In the genomic region with DNA sequence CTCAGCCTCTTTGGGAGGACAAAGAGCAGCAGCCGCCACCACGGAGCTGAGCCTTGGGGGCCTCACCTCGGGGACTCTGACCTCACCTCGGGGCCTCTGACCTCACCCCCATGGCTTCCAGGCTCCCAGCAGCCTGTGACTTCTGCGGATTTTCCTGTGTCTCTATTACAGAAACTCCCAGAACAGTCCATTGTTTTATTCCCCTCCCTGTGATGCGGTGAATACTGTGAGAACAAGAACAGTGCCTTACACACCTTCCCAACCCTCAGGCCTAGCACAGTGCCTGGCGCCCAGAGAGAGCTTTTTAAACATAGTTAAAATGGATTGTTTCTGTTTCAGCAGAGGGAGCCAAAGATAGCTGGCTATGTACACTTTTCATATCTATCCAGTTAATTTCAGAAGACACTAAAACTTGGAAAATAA, we compare ENCODE assay signal across 9 cellular contexts.
DNase-seq lines count a peak whose midpoint lies in the region; FAIRE-seq and TF ChIP-seq lines count a peak whose summit lies in the region.
"Had no signal": no experiment of that assay in that cellular context is flagged by ENCODE, and none has a peak within 500 bp of the region (broad histone marks: within the 10 kb centered on the region; RNA-seq: fewer than 3 reads in every experiment).

No MANE protein-coding gene starts in this region.

- DNase-seq in neuronal stem cell (ENCODE audit: low spot score) = no peak
- no peak for DNase-seq in cerebellum (ENCODE audit: low spot score)
- no peak for DNase-seq in C1 segment of cervical spinal cord (lab: John Stamatoyannopoulos, UW)
- DNase-seq in NCI-H2196 (lab: John Stamatoyannopoulos, UW; ENCODE audit: unreplicated experiment) = no peak
- no peak for DNase-seq in kidney

- peak overlapping the region; percentile 66 for H2AFZ ChIP-seq in neuronal stem cell (ENCODE audit: low read length)

- peak overlapping the region; percentile 16 for H3K18ac ChIP-seq in neuronal stem cell (ENCODE audit: low read length)

- H2BK12ac ChIP-seq in neuronal stem cell (ENCODE audit: low read length) = no peak overlapping the region

- WGBS in neuronal stem cell (ENCODE audit: extremely low coverage in 2 of 2, insufficient read length in 2 of 2, insufficient replicate concordance in 1 of 2), 2 donors = no CpG with 5 or more reads among the region's 7 CpGs

- H2AK5ac ChIP-seq in neuronal stem cell (ENCODE audit: low read depth, low read length) = no peak overlapping the region

- H3K23ac ChIP-seq in neuronal stem cell (ENCODE audit: low read depth, low read length, poor library complexity) = no peak overlapping the region

- H3K4me3 ChIP-seq in BLaER1 = no peak overlapping the region
- H3K4me3 ChIP-seq in HUES48 (ENCODE audit: low read depth, low read length) = no peak overlapping the region
- H3K4me3 ChIP-seq in neuronal stem cell (ENCODE audit: low read length in 2 of 2) = no peak overlapping the region
- no peak overlapping the region for H3K4me3 ChIP-seq in kidney (ENCODE audit: low read length in 2 of 2)
- H3K4me3 ChIP-seq: thoracic aorta had no signal

- H3K79me1 ChIP-seq in neuronal stem cell (ENCODE audit: low read depth, low read length) = no peaks in the 10 kb centered on the region

- H2BK5ac ChIP-seq in neuronal stem cell (ENCODE audit: low read length) = no peak overlapping the region

- H3K9me3 ChIP-seq in BLaER1 (no peaks in the 10 kb centered on the region), HUES48 (ENCODE audit: control insufficient read depth, insufficient read depth, low read length) (no peaks in the 10 kb centered on the region), neuronal stem cell (replicated peaks in 1 of 2; ENCODE audit: control insufficient read depth in 2 of 2, insufficient read depth in 1 of 2, low read depth in 1 of 2, low read length in 2 of 2) (peaks cover 0 to 2% of the 10 kb centered on the region in 2 donors), kidney (ENCODE audit: control insufficient read depth in 1 of 2, low read length in 2 of 2) (no peaks in the 10 kb centered on the region)
- H3K9me3 ChIP-seq: thoracic aorta had no signal

- H2BK120ac ChIP-seq in neuronal stem cell (ENCODE audit: low read depth, low read length) = no peak overlapping the region

- FAIRE-seq in kidney (lab: Jason Lieb, UNC) = no peak

- H3K14ac ChIP-seq in neuronal stem cell (ENCODE audit: low read length) = no peak overlapping the region

- peaks cover 70% of the 10 kb centered on the region for H3K4me1 ChIP-seq in BLaER1
- H3K4me1 ChIP-seq in HUES48 (ENCODE audit: control insufficient read depth, insufficient read depth, low read length) = peaks cover 17% of the 10 kb centered on the region
- H3K4me1 ChIP-seq in neuronal stem cell (ENCODE audit: control insufficient read depth in 2 of 2, insufficient read depth in 1 of 2, low read depth in 1 of 2, low read length in 2 of 2) = peaks cover 2 to 19% of the 10 kb centered on the region in 2 donors
- H3K4me1 ChIP-seq in kidney (ENCODE audit: control insufficient read depth in 1 of 2, insufficient read depth in 1 of 2, low read depth in 1 of 2, low read length in 2 of 2) = peaks cover 0 to 7% of the 10 kb centered on the region in 2 donors

- H4K8ac ChIP-seq in neuronal stem cell (ENCODE audit: low read depth, low read length) = no peak overlapping the region

- H4K20me1 ChIP-seq in BLaER1 = peaks cover 98% of the 10 kb centered on the region

- peak overlapping the region; percentile 2 for H3K4me3 Mint-ChIP-seq in dendritic cell treated with granulocyte-macrophage colony-stimulating factor and Interleukin-4, amounts not matched to agents 40 ng/mL and 50 ng/mL, for 4 days

- peak overlapping the region; percentile 93 for H3K27ac Mint-ChIP-seq in dendritic cell treated with granulocyte-macrophage colony-stimulating factor and Interleukin-4, amounts not matched to agents 40 ng/mL and 50 ng/mL, for 4 days

- H3K27ac ChIP-seq in BLaER1 (peak overlapping the region; percentile 63), HUES48 (ENCODE audit: low read depth, low read length) (peak overlapping the region; percentile 31), neuronal stem cell (replicated peaks; ENCODE audit: low read length) (peak overlapping the region; percentile 64), kidney (ENCODE audit: low read depth in 2 of 2, low read length in 2 of 2) (peak overlapping the region in 1 of 2 donors; percentile 71)

- H3K4me2 ChIP-seq in BLaER1 (peak overlapping the region; percentile 73), neuronal stem cell (ENCODE audit: insufficient read depth, low read length, poor library complexity, severe bottlenecking) (no peak overlapping the region)

- TF ChIP-seq CTCF in kidney (IDR thresholded peaks at IDR 0.05; ENCODE audit: borderline replicate concordance, extremely low read depth, insufficient read depth) = no peak

- no peak overlapping the region for H2BK15ac ChIP-seq in neuronal stem cell (ENCODE audit: low read length)

- peaks cover 89% of the 10 kb centered on the region for H3K4me1 Mint-ChIP-seq in dendritic cell treated with granulocyte-macrophage colony-stimulating factor and Interleukin-4, amounts not matched to agents 40 ng/mL and 50 ng/mL, for 4 days (ENCODE audit: low read depth)

- intact Hi-C loops in dendritic cell treated with granulocyte-macrophage colony-stimulating factor and Interleukin-4, amounts not matched to agents 40 ng/mL and 50 ng/mL, for 4 days (cut with micrococcal nuclease) = no loop called here
- intact Hi-C loops in kidney (cut with DNase I) = no loop called here

- H3K9ac ChIP-seq in BLaER1 (peak overlapping the region; percentile 59), HUES48 (ENCODE audit: low read depth, low read length) (no peak overlapping the region), neuronal stem cell (ENCODE audit: low read depth, low read length, poor library complexity) (no peak overlapping the region), kidney (ENCODE audit: low read length in 2 of 2) (peak overlapping the region in 1 of 2 donors; percentile 23)

- H3K27me3 ChIP-seq in BLaER1 = no peaks in the 10 kb centered on the region
- H3K27me3 ChIP-seq in HUES48 (ENCODE audit: control insufficient read depth, insufficient read depth, low read length) = no peaks in the 10 kb centered on the region
- H3K27me3 ChIP-seq in neuronal stem cell (ENCODE audit: control insufficient read depth in 3 of 3, insufficient read depth in 3 of 3, low read depth in 1 of 3, low read length in 3 of 3) = peaks cover 0 to 3% (median 0%) of the 10 kb centered on the region in 3 experiments

- peaks cover 71% of the 10 kb centered on the region for H3K36me3 Mint-ChIP-seq in dendritic cell treated with granulocyte-macrophage colony-stimulating factor and Interleukin-4, amounts not matched to agents 40 ng/mL and 50 ng/mL, for 4 days (ENCODE audit: low read depth)

- H3K36me3 ChIP-seq in BLaER1 = peaks cover 79% of the 10 kb centered on the region
- no peaks in the 10 kb centered on the region for H3K36me3 ChIP-seq in HUES48 (ENCODE audit: control insufficient read depth, insufficient read depth, low read length)
- no peaks in the 10 kb centered on the region for H3K36me3 ChIP-seq in neuronal stem cell (replicated peaks in 1 of 2; ENCODE audit: control insufficient read depth in 2 of 2, insufficient read depth in 2 of 2, low read length in 2 of 2)
- no peaks in the 10 kb centered on the region for H3K36me3 ChIP-seq in kidney (ENCODE audit: control insufficient read depth in 1 of 2, insufficient read depth in 2 of 2, low read length in 2 of 2)
- H3K36me3 ChIP-seq: thoracic aorta had no signal

- no peaks in the 10 kb centered on the region for H3K27me3 Mint-ChIP-seq in dendritic cell treated with granulocyte-macrophage colony-stimulating factor and Interleukin-4, amounts not matched to agents 40 ng/mL and 50 ng/mL, for 4 days

- H3K4ac ChIP-seq in neuronal stem cell (ENCODE audit: low read length) = no peak overlapping the region

- no peaks in the 10 kb centered on the region for H3K9me3 Mint-ChIP-seq in dendritic cell treated with granulocyte-macrophage colony-stimulating factor and Interleukin-4, amounts not matched to agents 40 ng/mL and 50 ng/mL, for 4 days

- no peak overlapping the region for H4K91ac ChIP-seq in neuronal stem cell (ENCODE audit: low read depth, low read length, poor library complexity)
